16 cellular contexts compared by ENCODE assay signal in genomic region chr2:238346539-238346938, GRCh38. TPM values are rescaled to one million over a fixed set of nuclear protein-coding genes. Genes with fewer than 3 reads are reported as not detected.
DNase-seq lines count a peak whose midpoint lies in the region; ATAC-seq and TF ChIP-seq lines count a peak whose summit lies in the region.
"Had no signal": no experiment of that assay in that cellular context is flagged by ENCODE, and none has a peak within 500 bp of the region (broad histone marks: within the 10 kb centered on the region; RNA-seq: fewer than 3 reads in every experiment).

No MANE protein-coding gene starts in this region.

- H3K27me3 Mint-ChIP-seq in WTC11 (ENCODE audit: low read depth) = no peaks in the 10 kb centered on the region

- no peaks in the 10 kb centered on the region for H3K9me3 ChIP-seq in BE2C

- no peaks in the 10 kb centered on the region for H3K4me1 Mint-ChIP-seq in WTC11
- no peaks in the 10 kb centered on the region for H3K4me1 Mint-ChIP-seq in stimulated activated effector memory CD8-positive, alpha-beta T cell treated with anti-CD3 and anti-CD28 coated beads, Interleukin-12 subunit alpha, Interleukin-12 subunit beta, amount 100 ng/mL, for 72 hours

- H3K27ac Mint-ChIP-seq in WTC11 = 0 out of 2 replicates have a peak overlapping the region, but pooled peaks have one; percentile 66
- peak overlapping the region; percentile 44 for H3K27ac Mint-ChIP-seq in stimulated activated effector memory CD8-positive, alpha-beta T cell treated with anti-CD3 and anti-CD28 coated beads, Interleukin-12 subunit alpha, Interleukin-12 subunit beta, amount 100 ng/mL, for 72 hours

- POLR2A ChIA-PET in WTC11 (lab: Charles Lee) = no interaction called here

- H3K4me1 ChIP-seq in BE2C = no peaks in the 10 kb centered on the region

- no peaks in the 10 kb centered on the region for H3K9me3 Mint-ChIP-seq in WTC11
- H3K9me3 Mint-ChIP-seq in stimulated activated effector memory CD8-positive, alpha-beta T cell treated with anti-CD3 and anti-CD28 coated beads, Interleukin-12 subunit alpha, Interleukin-12 subunit beta, amount 100 ng/mL, for 72 hours = no peaks in the 10 kb centered on the region

- CTCF ChIA-PET in WTC11 (lab: Charles Lee) = interaction anchor here (0.9 to 1.0 kb wide), 2 partner anchors 43 to 69 kb away, joined by 3 read pairs; no protein-coding TSS in a partner anchor

- peak in 2 of 3 experiments; percentile 5 for DNase-seq in NCI-H1417 (lab: John Stamatoyannopoulos, UW)
- no peak for DNase-seq in NCI-H1417 treated with DMSO at 0.1 percent for 48 hours (lab: John Stamatoyannopoulos, UW)
- no peak for DNase-seq in WTC11 (ENCODE audit: low spot score)
- no peak for DNase-seq in stimulated activated effector memory CD8-positive, alpha-beta T cell treated with anti-CD3 and anti-CD28 coated beads, Interleukin-12 subunit alpha, Interleukin-12 subunit beta, amount 100 ng/mL, for 72 hours (ENCODE audit: low spot score in 2 of 2)
- no peak for DNase-seq in activated T-cell treated with anti-CD3 and anti-CD28 coated beads, Interleukin-2, amount 50 U/mL, for 1 hour
- DNase-seq in BE2C = no peak
- DNase-seq: DMS53, KBM-7, NCI-H1048, NCI-H1694, NCI-H446, PC-9 had no signal

- no peak for TF ChIP-seq CTCF in WTC11 (IDR thresholded peaks at IDR 0.05)
- TF ChIP-seq CTCF in BE2C (IDR thresholded peaks at IDR 0.05; ENCODE audit: low read depth, low read length) = no peak

- H3K27me3 ChIP-seq in BE2C = no peaks in the 10 kb centered on the region; the same call in 1 of the 2 replicates

- H3K4me3 ChIP-seq in BE2C (ENCODE audit: low read depth, low read length) = no peak overlapping the region
- H3K4me3 ChIP-seq: GM12878, PC-9 had no signal

- H3K4me3 Mint-ChIP-seq in WTC11 = no peak overlapping the region
- no peak overlapping the region for H3K4me3 Mint-ChIP-seq in stimulated activated effector memory CD8-positive, alpha-beta T cell treated with anti-CD3 and anti-CD28 coated beads, Interleukin-12 subunit alpha, Interleukin-12 subunit beta, amount 100 ng/mL, for 72 hours

- no peaks in the 10 kb centered on the region for H3K36me3 ChIP-seq in BE2C

- peaks cover 12% of the 10 kb centered on the region for H3K36me3 Mint-ChIP-seq in WTC11
- H3K36me3 Mint-ChIP-seq in stimulated activated effector memory CD8-positive, alpha-beta T cell treated with anti-CD3 and anti-CD28 coated beads, Interleukin-12 subunit alpha, Interleukin-12 subunit beta, amount 100 ng/mL, for 72 hours = no peaks in the 10 kb centered on the region

- peak; percentile 72 for ATAC-seq in GM21390 (IDR thresholded peaks at IDR 0.05; ENCODE audit: unreplicated experiment)
- no peak for ATAC-seq in WTC11
- no peak for ATAC-seq in stimulated activated effector memory CD8-positive, alpha-beta T cell treated with anti-CD3 and anti-CD28 coated beads, Interleukin-12 subunit alpha, Interleukin-12 subunit beta, amount 100 ng/mL, for 72 hours
- ATAC-seq in GM18517 (IDR thresholded peaks at IDR 0.05; ENCODE audit: unreplicated experiment) = no peak
- ATAC-seq: GM12878, HCT116 had no signal

TF ChIP-seq in WTC11, 78 proteins besides CTCF, POLR2A, EP300 and RAD21:
- TF ChIP-seq ATF6 (CRISPR knock-in tag; IDR thresholded peaks at IDR 0.05) (no peak), TCF7 (CRISPR knock-in tag; IDR thresholded peaks at IDR 0.05; ENCODE audit: low read depth) (no peak)

RNA-seq across cellular contexts. Expression of gene TRAF3IP1, which starts 26.2 kb away (rescaled TPM):
- 14.7 to 18.7 TPM (median 16.8 TPM) in 3 replicates for total RNA-seq in WTC11 (2021)
- 7.3 TPM for polyA plus RNA-seq in BE2C (2012; ENCODE audit: insufficient read depth, insufficient read length, low read depth)

RNA-seq across cellular contexts. Expression of gene PER2, which starts 58.1 kb away (rescaled TPM):
- 4.1 to 6.6 TPM (median 5.5 TPM) in 3 replicates for total RNA-seq in WTC11 (2021)
- 15.7 TPM for polyA plus RNA-seq in BE2C (2012; ENCODE audit: insufficient read depth, insufficient read length, low read depth)

Comparison
In these comparisons a context has a peak if more than half of its experiments do, and no peak if none do; other contexts are left out.
1. DNase-seq: peak in NCI-H1417 (2 of 3); none in NCI-H1417 treated with DMSO at 0.1 percent for 48 hours (single experiment), WTC11 (single experiment), stimulated activated effector memory CD8-positive, alpha-beta T cell treated with anti-CD3 and anti-CD28 coated beads, Interleukin-12 subunit alpha, Interleukin-12 subunit beta, amount 100 ng/mL, for 72 hours (0 of 2), activated T-cell treated with anti-CD3 and anti-CD28 coated beads, Interleukin-2, amount 50 U/mL, for 1 hour (single experiment) and BE2C (single experiment).